8 cellular contexts compared by ENCODE assay signal in genomic region chr10:28381903-28382347, GRCh38.
DNase-seq lines count a peak whose midpoint lies in the region; ATAC-seq, FAIRE-seq and TF ChIP-seq lines count a peak whose summit lies in the region.

No MANE protein-coding gene starts in this region.

- peaks cover 2% of the 10 kb centered on the region; the same call in 1 of the 2 replicates for H3K27me3 ChIP-seq in HAP-1 (ENCODE audit: low read depth)
- no peaks in the 10 kb centered on the region for H3K27me3 ChIP-seq in uterus

- no peaks in the 10 kb centered on the region for H3K27me3 Mint-ChIP-seq in activated naive CD4-positive, alpha-beta T cell treated with anti-CD3 and anti-CD28 coated beads, Interleukin-2, amount 50 U/mL, for 24 hours

- H3K9me3 Mint-ChIP-seq in activated naive CD4-positive, alpha-beta T cell treated with anti-CD3 and anti-CD28 coated beads, Interleukin-2, amount 50 U/mL, for 24 hours, result no peaks in the 10 kb centered on the region

- no peak for TF ChIP-seq POLR2A in uterus (IDR thresholded peaks at IDR 0.05)

- no peak overlapping the region for H3K4me3 ChIP-seq in HAP-1
- no peak overlapping the region for H3K4me3 ChIP-seq in uterus

- DNase-seq in HAP-1 (ENCODE audit: low spot score in 2 of 2), result peak; percentile 89 to 90
- DNase-seq in NCI-H1092 (lab: John Stamatoyannopoulos, UW), result peak; percentile 54
- DNase-seq in head of caudate nucleus, result peak; percentile 8 to 93 (median 80)
- DNase-seq in posterior vena cava (ENCODE audit: low spot score), result peak; percentile 90
- peak; percentile 81 to 88 for DNase-seq in uterus

- H3K9me3 ChIP-seq in HAP-1 (no peaks in the 10 kb centered on the region), uterus (no peaks in the 10 kb centered on the region)

- no peaks in the 10 kb centered on the region for H3K36me3 Mint-ChIP-seq in activated naive CD4-positive, alpha-beta T cell treated with anti-CD3 and anti-CD28 coated beads, Interleukin-2, amount 50 U/mL, for 24 hours

- intact Hi-C loops in head of caudate nucleus (cut with DNase I) (loop anchor here (5.0 kb wide), 1 partner anchor 130 kb away; no protein-coding TSS in a partner anchor), posterior vena cava (cut with DNase I) (loop anchor here in 1 of 2 donors (5.0 kb wide), 2 partner anchors 80 to 135 kb away; partner anchors contain the start of gene MPP7), uterus (cut with DNase I; ENCODE audit: low total_unique reads) (loop anchor here (5.0 kb wide), 1 partner anchor 130 kb away; no protein-coding TSS in a partner anchor)

- H3K4me1 Mint-ChIP-seq in activated naive CD4-positive, alpha-beta T cell treated with anti-CD3 and anti-CD28 coated beads, Interleukin-2, amount 50 U/mL, for 24 hours, result peaks cover 40% of the 10 kb centered on the region

- H3K27ac ChIP-seq in uterus, result no peak overlapping the region

- H3K4me1 ChIP-seq in HAP-1, result no peaks in the 10 kb centered on the region
- no peaks in the 10 kb centered on the region for H3K4me1 ChIP-seq in uterus

- in situ Hi-C loops in HAP-1 (cut with MboI; ENCODE audit: low sequenced_read_pairs), result loop anchor here (10.0 kb wide), 2 partner anchors 937 to 1007 kb away; no protein-coding TSS in a partner anchor

- peak; percentile 99 for ATAC-seq in SK-N-SH treated with all-trans-retinoic acid at 6 μM for 48 hours

- H3K36me3 ChIP-seq in HAP-1 (replicated peaks) (no peaks in the 10 kb centered on the region), uterus (no peaks in the 10 kb centered on the region)

- TF ChIP-seq CTCF in uterus (IDR thresholded peaks at IDR 0.05), result peak; percentile 93 to 96 (median 94)

- H3K27ac Mint-ChIP-seq in activated naive CD4-positive, alpha-beta T cell treated with anti-CD3 and anti-CD28 coated beads, Interleukin-2, amount 50 U/mL, for 24 hours, result peak overlapping the region; percentile 79

- FAIRE-seq in G401.6 (lab: Jason Lieb, UNC), result peak; percentile 92

- no peak overlapping the region for H3K4me3 Mint-ChIP-seq in activated naive CD4-positive, alpha-beta T cell treated with anti-CD3 and anti-CD28 coated beads, Interleukin-2, amount 50 U/mL, for 24 hours

TF ChIP-seq in SK-N-SH treated with all-trans-retinoic acid at 6 μM for 48 hours, 23 proteins besides CTCF, POLR2A, EP300 and RAD21:
- no peak for TF ChIP-seq TSHZ2 (CRISPR knock-in tag; IDR thresholded peaks at IDR 0.05)
- no peak for TF ChIP-seq PPARA (CRISPR knock-in tag; IDR thresholded peaks at IDR 0.05; ENCODE audit: borderline replicate concordance)
- TF ChIP-seq PATZ1 (CRISPR knock-in tag; IDR thresholded peaks at IDR 0.05; ENCODE audit: borderline replicate concordance), result no peak
- no peak for TF ChIP-seq CREB5 (CRISPR knock-in tag; IDR thresholded peaks at IDR 0.05; ENCODE audit: low read depth)
- TF ChIP-seq BACH2 (CRISPR knock-in tag; IDR thresholded peaks at IDR 0.05; ENCODE audit: borderline replicate concordance), result no peak
